In genomic region chr13:90103099-90103784, GRCh38 we compare ENCODE assay signal across 36 cellular contexts.
"Had no signal": no experiment of that assay in that cellular context is flagged by ENCODE, and none has a peak within 500 bp of the region (broad histone marks: within the 10 kb centered on the region; RNA-seq: fewer than 3 reads in every experiment).

No MANE protein-coding gene starts in this region.

- ATAC-seq: activated CD8-positive, alpha-beta T cell treated with anti-CD3 and anti-CD28 coated beads for 36 hours; activated naive CD4-positive, alpha-beta T cell treated with anti-CD3 and anti-CD28 coated beads, Interleukin-2, amount 50 U/mL, for 72 hours; activated T-cell treated with anti-CD3 and anti-CD28 coated beads, Interleukin-2, amount 50 U/mL, for 72 hours; activated T-helper 17 cell treated with anti-CD3 and anti-CD28 coated beads, Interleukin-2, amount 50 U/mL, for 72 hours; Right ventricle myocardium inferior had no signal

- H3K27ac ChIP-seq: adrenal gland, KMS-11, PC-9, RWPE1, VCaP had no signal

- H3K27ac Mint-ChIP-seq: activated CD4-positive, alpha-beta T cell treated with anti-CD3 and anti-CD28 coated beads, Interleukin-2, amount 10 ng/mL, durations not matched to agents 24 days and 14 days; activated CD8-positive, alpha-beta T cell treated with anti-CD3 and anti-CD28 coated beads for 36 hours; activated naive CD4-positive, alpha-beta T cell treated with anti-CD3 and anti-CD28 coated beads for 36 hours; activated naive CD4-positive, alpha-beta T cell treated with anti-CD3 and anti-CD28 coated beads, Interleukin-2, amount 50 U/mL, for 72 hours; activated T-cell treated with anti-CD3 and anti-CD28 coated beads, Interleukin-2, amount 50 U/mL, for 72 hours; activated T-helper 17 cell treated with anti-CD3 and anti-CD28 coated beads, Interleukin-2, amount 50 U/mL, for 72 hours; brain had no signal

- H3K9ac ChIP-seq: KMS-11 had no signal

- H3K9me3 ChIP-seq: adrenal gland had no signal

- H3K4me1 ChIP-seq: adrenal gland had no signal

- H3K4me1 Mint-ChIP-seq: activated CD4-positive, alpha-beta T cell treated with anti-CD3 and anti-CD28 coated beads, Interleukin-2, amount 10 ng/mL, durations not matched to agents 24 days and 14 days; activated T-helper 17 cell treated with anti-CD3 and anti-CD28 coated beads, Interleukin-2, amount 50 U/mL, for 72 hours had no signal

- DNase-seq: activated CD4-positive, alpha-beta T cell treated with anti-CD3 and anti-CD28 coated beads, Interleukin-2, amount 10 ng/mL, durations not matched to agents 24 days and 14 days; activated CD4-positive, alpha-beta T cell treated with anti-CD3 and anti-CD28 coated beads, Interleukin-2, amount 50 U/mL, for 4 hours; activated CD8-positive, alpha-beta T cell treated with anti-CD3 and anti-CD28 coated beads for 36 hours; activated gamma-delta T cell treated with Interleukin-2 at 50 U/mL for 16 hours; activated naive CD4-positive, alpha-beta T cell treated with anti-CD3 and anti-CD28 coated beads for 36 hours; activated T-cell treated with anti-CD3 and anti-CD28 coated beads, Interleukin-2, amount 50 U/mL, for 1 hour; activated T-cell treated with anti-CD3 and anti-CD28 coated beads, Interleukin-2, amount 50 U/mL, for 72 hours; adrenal gland; anterior cingulate cortex; caudate nucleus; cerebellar nuclear complex; NCI-H1092 treated with DMSO at 0.1 percent for 48 hours; NCI-H1417; NCI-H146; NCI-H187; NCI-H2081; NCI-H2171; NCI-H2227 treated with DMSO at 0.1 percent for 48 hours; NCI-H446; NCI-H510A treated with DMSO at 0.1 percent for 48 hours; NCI-H748 treated with DMSO at 0.1 percent for 48 hours; NK-92 treated with Interleukin-12 subunit alpha and Interleukin-12 subunit beta, amount 100 ng/mL, for 24 hours; PC-9; SW 1271; T-helper 1 cell; T-helper 2 cell; T-helper 9 cell had no signal

- H3K4me2 ChIP-seq: KMS-11, PC-9 had no signal

- H3K4me3 Mint-ChIP-seq: activated CD4-positive, alpha-beta T cell treated with anti-CD3 and anti-CD28 coated beads, Interleukin-2, amount 10 ng/mL, durations not matched to agents 24 days and 14 days; activated CD8-positive, alpha-beta T cell treated with anti-CD3 and anti-CD28 coated beads for 36 hours; activated naive CD4-positive, alpha-beta T cell treated with anti-CD3 and anti-CD28 coated beads for 36 hours; activated T-cell treated with anti-CD3 and anti-CD28 coated beads, Interleukin-2, amount 50 U/mL, for 72 hours; activated T-helper 17 cell treated with anti-CD3 and anti-CD28 coated beads, Interleukin-2, amount 50 U/mL, for 72 hours; brain had no signal

- H3K36me3 Mint-ChIP-seq: activated naive CD4-positive, alpha-beta T cell treated with anti-CD3 and anti-CD28 coated beads, Interleukin-2, amount 50 U/mL, for 72 hours; brain had no signal

- H3K4me3 ChIP-seq: adrenal gland, PC-9 had no signal

- FAIRE-seq: bronchial epithelial cell, RCC 7860 had no signal

- H2AFZ ChIP-seq: PC-9 had no signal

- H3K27me3 Mint-ChIP-seq: activated CD4-positive, alpha-beta T cell treated with anti-CD3 and anti-CD28 coated beads, Interleukin-2, amount 10 ng/mL, durations not matched to agents 24 days and 14 days; activated CD8-positive, alpha-beta T cell treated with anti-CD3 and anti-CD28 coated beads for 36 hours; activated T-helper 17 cell treated with anti-CD3 and anti-CD28 coated beads, Interleukin-2, amount 50 U/mL, for 72 hours had no signal

- H3K36me3 ChIP-seq: adrenal gland had no signal

- H3K27me3 ChIP-seq: adrenal gland had no signal
